Comparison of ENCODE assay signal across 8 cellular contexts in genomic region chr2:19863303-19864041, GRCh38. TPM values are rescaled to one million over a fixed set of nuclear protein-coding genes. Genes with fewer than 3 reads are reported as not detected.
DNase-seq lines count a peak whose midpoint lies in the region; ATAC-seq and TF ChIP-seq lines count a peak whose summit lies in the region.

No MANE protein-coding gene starts in this region.

- DNase-seq in C1 segment of cervical spinal cord (lab: John Stamatoyannopoulos, UW) (peak in 13 of 14 donors; percentile 9 to 72 (median 37)), Peyer's patch (peak; percentile 54 to 81 (median 80)), foreskin fibroblast (peak; percentile 39 to 77), neural progenitor cell (ENCODE audit: low spot score) (peak; percentile 89), substantia nigra (lab: John Stamatoyannopoulos, UW) (peak in 45 of 49 donors; percentile 2 to 82 (median 44))
- peak; percentile 51 for DNase-seq in activated T-helper 9 cell treated with anti-CD3 and anti-CD28 coated beads, Interleukin-2, amount 50 U/mL, for 16 hours (ENCODE audit: low read depth)

- H3K27me3 ChIP-seq in Peyer's patch (no peaks in the 10 kb centered on the region), neural progenitor cell (peaks cover 27% of the 10 kb centered on the region)

- H3K9me3 ChIP-seq in Peyer's patch = no peaks in the 10 kb centered on the region
- no peaks in the 10 kb centered on the region for H3K9me3 ChIP-seq in neural progenitor cell (ENCODE audit: low read depth)

- TF ChIP-seq POLR2A in Peyer's patch (IDR thresholded peaks at IDR 0.05) = no peak

- peak overlapping the region; percentile 73 for H3K4me2 ChIP-seq in neural progenitor cell

- H3K4me3 ChIP-seq in Peyer's patch (peak overlapping the region in 2 of 4 donors; percentile 7 to 11), foreskin fibroblast (ENCODE audit: low read depth in 1 of 2, low read length in 2 of 2) (no peak overlapping the region), neural progenitor cell (peak overlapping the region; percentile 37)

- peak overlapping the region; percentile 90 for H2AFZ ChIP-seq in neural progenitor cell (replicated peaks)

- H3K27me3 Mint-ChIP-seq in neural progenitor cell (ENCODE audit: insufficient read depth, low read depth) = peaks cover 13% of the 10 kb centered on the region

- ATAC-seq in GM19035 (IDR thresholded peaks at IDR 0.05; ENCODE audit: unreplicated experiment) (peak; percentile 72), HG03175 (IDR thresholded peaks at IDR 0.05; ENCODE audit: unreplicated experiment) (peak; percentile 81)

- H3K36me3 Mint-ChIP-seq in neural progenitor cell = no peaks in the 10 kb centered on the region

- H3K27ac ChIP-seq in Peyer's patch (no peak overlapping the region), neural progenitor cell (no peak overlapping the region), substantia nigra (ENCODE audit: low read depth, low read length, poor library complexity, severe bottlenecking) (no peak overlapping the region)

- H3K79me2 ChIP-seq in neural progenitor cell (ENCODE audit: low read depth) = no peaks in the 10 kb centered on the region

- H3K4me1 ChIP-seq in Peyer's patch = peaks cover 0 to 13% (median 4%) of the 10 kb centered on the region in 4 donors
- no peaks in the 10 kb centered on the region for H3K4me1 ChIP-seq in neural progenitor cell

- peak; percentile 66 to 97 (median 92) for TF ChIP-seq CTCF in Peyer's patch (IDR thresholded peaks at IDR 0.05)
- TF ChIP-seq CTCF in foreskin fibroblast (IDR thresholded peaks at IDR 0.05; ENCODE audit: low read depth, low read length) = peak; percentile 73
- peak; percentile 94 for TF ChIP-seq CTCF in neural progenitor cell (IDR thresholded peaks at IDR 0.05)

- H3K4me3 Mint-ChIP-seq in neural progenitor cell = no peak overlapping the region

- H3F3A ChIP-seq in neural progenitor cell (ENCODE audit: low read depth) = peaks cover 3% of the 10 kb centered on the region

- H3K27ac Mint-ChIP-seq in neural progenitor cell = no peak overlapping the region

- peaks cover 2% of the 10 kb centered on the region for H3K9me3 Mint-ChIP-seq in neural progenitor cell

- H3K9ac ChIP-seq in neural progenitor cell = no peak overlapping the region

- H3K36me3 ChIP-seq in Peyer's patch = no peaks in the 10 kb centered on the region
- no peaks in the 10 kb centered on the region for H3K36me3 ChIP-seq in neural progenitor cell

- H4K20me1 ChIP-seq in neural progenitor cell (ENCODE audit: low read depth) = no peaks in the 10 kb centered on the region

- peaks cover 6% of the 10 kb centered on the region for H3K4me1 Mint-ChIP-seq in neural progenitor cell

RNA-seq across cellular contexts. Expression of gene TTC32, which starts 38.3 kb away (rescaled TPM):
- total RNA-seq in Peyer's patch = 10 to 100 TPM; 15.2 to 30.5 (median 21.4) TPM
- 21.3 and 27.9 TPM in 2 replicates for total RNA-seq in neural progenitor cell (ENCODE audit: low replicate concordance)

Comparison
In these comparisons a context has a peak if more than half of its experiments do, and no peak if none do; other contexts are left out.
1. DNase-seq: peak in every context shown above with its lines; median percentile 89 in neural progenitor cell; 80 in Peyer's patch; 58 in foreskin fibroblast; 51 in activated T-helper 9 cell treated with anti-CD3 and anti-CD28 coated beads, Interleukin-2, amount 50 U/mL, for 16 hours; 44 in substantia nigra; 37 in C1 segment of cervical spinal cord.